In the genomic region with DNA sequence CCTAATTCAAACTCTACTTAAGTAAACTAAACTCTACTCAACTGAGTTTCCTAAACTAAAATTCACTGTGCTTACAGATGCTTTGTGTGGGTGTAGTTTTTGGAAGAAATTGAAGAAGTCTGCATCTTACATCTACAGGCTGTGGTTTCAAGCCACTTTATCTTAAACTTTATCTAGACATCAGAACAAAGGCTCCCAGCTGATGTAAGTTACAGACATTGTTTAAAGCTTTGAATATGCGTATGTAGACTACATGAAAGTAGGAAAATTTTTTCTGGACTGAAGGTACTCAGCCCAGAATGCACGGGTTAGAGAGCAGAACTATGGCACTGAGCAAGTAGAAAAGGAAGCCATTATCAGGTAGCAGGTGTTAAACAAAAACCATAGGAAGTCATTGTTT, we compare ENCODE assay signal across 20 cellular contexts.
"Had no signal": no experiment of that assay in that cellular context is flagged by ENCODE, and none has a peak within 500 bp of the region (broad histone marks: within the 10 kb centered on the region; RNA-seq: fewer than 3 reads in every experiment).

No MANE protein-coding gene starts in this region.

- H3K9me3 ChIP-seq: body of pancreas, esophagus muscularis mucosa, thyroid gland, uterus had no signal

- H3K4me1 ChIP-seq: body of pancreas, esophagus muscularis mucosa, thyroid gland, uterus had no signal

- FAIRE-seq: keratinocyte had no signal

- H3K36me3 ChIP-seq: esophagus muscularis mucosa, thyroid gland, uterus had no signal

- H3K36me3 Mint-ChIP-seq: activated CD4-positive, alpha-beta memory T cell treated with anti-CD3 and anti-CD28 coated beads for 36 hours; activated CD8-positive, alpha-beta memory T cell treated with anti-CD3 and anti-CD28 coated beads, Interleukin-2, amount 10 ng/mL, durations not matched to agents 7 days and 5 days; stimulated activated effector memory CD8-positive, alpha-beta T cell treated with anti-CD3 and anti-CD28 coated beads, Interleukin-12 subunit alpha, Interleukin-12 subunit beta, amount 100 ng/mL, for 72 hours had no signal

- H3K27me3 ChIP-seq: body of pancreas, thyroid gland, uterus had no signal

- H3K27ac ChIP-seq: body of pancreas, coronary artery, esophagus muscularis mucosa, thyroid gland, uterus had no signal

- DNase-seq: activated CD4-positive, alpha-beta memory T cell treated with anti-CD3 and anti-CD28 coated beads for 36 hours; activated CD4-positive, alpha-beta T cell treated with anti-CD3 and anti-CD28 coated beads for 1 hour; activated CD8-positive, alpha-beta memory T cell treated with anti-CD3 and anti-CD28 coated beads, Interleukin-2, amount 10 ng/mL, durations not matched to agents 7 days and 5 days; activated effector memory CD4-positive, alpha-beta T cell treated with Interleukin-2 at 50 U/mL for 16 hours; activated naive CD4-positive, alpha-beta T cell treated with anti-CD3 and anti-CD28 coated beads, Interleukin-2, amount 50 U/mL, for 16 hours; activated T-cell treated with anti-CD3 and anti-CD28 coated beads, Interleukin-2, amount 50 U/mL, for 24 hours; body of pancreas; caudate nucleus; effector CD4-positive, alpha-beta T cell; hippocampal formation; nucleus accumbens; posterior cingulate gyrus; retina; thyroid gland; uterus had no signal

- ATAC-seq: activated CD8-positive, alpha-beta memory T cell treated with anti-CD3 and anti-CD28 coated beads, Interleukin-2, amount 10 ng/mL, durations not matched to agents 7 days and 5 days; body of pancreas; left lobe of liver; stimulated activated effector memory CD8-positive, alpha-beta T cell treated with anti-CD3 and anti-CD28 coated beads, Interleukin-12 subunit alpha, Interleukin-12 subunit beta, amount 100 ng/mL, for 72 hours had no signal

- H3K4me3 Mint-ChIP-seq: activated CD4-positive, alpha-beta memory T cell treated with anti-CD3 and anti-CD28 coated beads for 36 hours; activated CD8-positive, alpha-beta memory T cell treated with anti-CD3 and anti-CD28 coated beads, Interleukin-2, amount 10 ng/mL, durations not matched to agents 7 days and 5 days; activated T-cell treated with anti-CD3 and anti-CD28 coated beads, Interleukin-2, amount 50 U/mL, for 24 hours; stimulated activated effector memory CD8-positive, alpha-beta T cell treated with anti-CD3 and anti-CD28 coated beads, Interleukin-12 subunit alpha, Interleukin-12 subunit beta, amount 100 ng/mL, for 72 hours had no signal

- H3K4me3 ChIP-seq: body of pancreas, coronary artery, esophagus muscularis mucosa, thyroid gland, uterus had no signal

- H3K4me1 Mint-ChIP-seq: stimulated activated effector memory CD8-positive, alpha-beta T cell treated with anti-CD3 and anti-CD28 coated beads, Interleukin-12 subunit alpha, Interleukin-12 subunit beta, amount 100 ng/mL, for 72 hours had no signal

- H3K27ac Mint-ChIP-seq: activated CD4-positive, alpha-beta memory T cell treated with anti-CD3 and anti-CD28 coated beads for 36 hours; activated CD8-positive, alpha-beta memory T cell treated with anti-CD3 and anti-CD28 coated beads, Interleukin-2, amount 10 ng/mL, durations not matched to agents 7 days and 5 days; activated T-cell treated with anti-CD3 and anti-CD28 coated beads, Interleukin-2, amount 50 U/mL, for 24 hours; stimulated activated effector memory CD8-positive, alpha-beta T cell treated with anti-CD3 and anti-CD28 coated beads, Interleukin-12 subunit alpha, Interleukin-12 subunit beta, amount 100 ng/mL, for 72 hours had no signal
